Comparison of ENCODE assay signal across 10 cellular contexts in the genomic region with DNA sequence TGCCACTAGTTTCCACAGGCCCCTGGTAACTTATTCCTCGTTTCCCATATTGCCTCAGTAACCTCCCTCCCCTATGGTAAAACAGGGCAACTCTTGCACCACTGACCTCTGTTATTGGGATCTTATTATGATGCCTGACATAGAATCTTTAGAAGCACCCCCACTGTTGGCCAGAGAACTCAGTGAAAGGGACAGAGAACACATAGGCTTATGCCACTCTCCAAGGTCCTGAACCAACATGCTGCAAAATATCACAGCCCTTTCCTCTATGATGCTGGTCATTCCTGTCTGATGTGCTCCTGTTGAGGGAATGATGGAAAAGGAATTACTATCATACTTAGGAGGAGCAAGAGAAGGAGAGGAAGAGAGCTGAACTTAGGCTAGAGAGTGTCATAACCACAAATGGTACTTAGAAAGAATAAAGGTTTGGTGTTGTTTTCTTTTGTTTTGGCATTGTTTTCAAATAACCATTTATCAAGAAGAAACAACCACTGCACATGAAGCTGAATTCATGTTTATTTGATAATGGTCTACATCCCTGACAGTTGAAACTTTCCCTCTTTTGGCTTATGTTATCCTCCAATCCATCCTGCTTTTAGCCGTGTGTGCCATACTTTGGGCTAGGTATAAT.
DNase-seq lines count a peak whose midpoint lies in the region; ATAC-seq and TF ChIP-seq lines count a peak whose summit lies in the region.
"Had no signal": no experiment of that assay in that cellular context is flagged by ENCODE, and none has a peak within 500 bp of the region (broad histone marks: within the 10 kb centered on the region; RNA-seq: fewer than 3 reads in every experiment).

No MANE protein-coding gene starts in this region.

- no peaks in the 10 kb centered on the region for H3K9me1 ChIP-seq in IMR-90 (ENCODE audit: insufficient read depth, low read length)

- no peak overlapping the region for H3K27ac ChIP-seq in IMR-90 (ENCODE audit: insufficient read depth, low read length)
- no peak overlapping the region for H3K27ac ChIP-seq in tibial nerve

- TF ChIP-seq POLR2A in IMR-90 (IDR thresholded peaks at IDR 0.05; ENCODE audit: low read depth, low read length) (no peak), tibial nerve (IDR thresholded peaks at IDR 0.05) (no peak)

- no peak for TF ChIP-seq CTCF in IMR-90 (conservative IDR thresholded peaks at IDR 0.05; ENCODE audit: low read depth, low read length)
- TF ChIP-seq CTCF in tibial nerve (IDR thresholded peaks at IDR 0.05): no peak

- H3K4me3 ChIP-seq in IMR-90 (ENCODE audit: insufficient read depth, low read depth, low read length) (no peak overlapping the region), tibial nerve (no peak overlapping the region)

- no peak overlapping the region for H2AK5ac ChIP-seq in IMR-90 (ENCODE audit: low read depth, low read length)

- H3K36me3 ChIP-seq in IMR-90 (ENCODE audit: control insufficient read depth, insufficient read depth, low read length) (no peaks in the 10 kb centered on the region), tibial nerve (no peaks in the 10 kb centered on the region)

- no peaks in the 10 kb centered on the region for H3K4me1 ChIP-seq in IMR-90 (ENCODE audit: control insufficient read depth, insufficient read depth, low read length)
- H3K4me1 ChIP-seq in tibial nerve: no peaks in the 10 kb centered on the region

- no peak overlapping the region for H3K56ac ChIP-seq in IMR-90 (ENCODE audit: extremely low read depth, insufficient read depth, low read length)

- no peaks in the 10 kb centered on the region for H3K79me1 ChIP-seq in IMR-90 (ENCODE audit: low read depth in 1 of 2, low read length in 2 of 2)

- H3K9ac ChIP-seq in IMR-90 (ENCODE audit: low read depth, low read length): no peak overlapping the region

- no peak overlapping the region for H2BK120ac ChIP-seq in IMR-90 (ENCODE audit: low read depth, low read length)

- H3K14ac ChIP-seq in IMR-90 (replicated peaks; ENCODE audit: low read depth, low read length): no peak overlapping the region

- no peak overlapping the region for H2AFZ ChIP-seq in IMR-90 (replicated peaks; ENCODE audit: low read length, poor library complexity)

- H2BK15ac ChIP-seq in IMR-90 (ENCODE audit: low read depth, low read length): no peak overlapping the region

- no peak overlapping the region for H3K4ac ChIP-seq in IMR-90 (ENCODE audit: low read depth, low read length)

- DNase-seq in EH (ENCODE audit: low read depth) (peak; percentile 53), IMR-90 (peak; percentile 27), amniotic epithelial cell (ENCODE audit: low read depth) (peak; percentile 3), iPS-NIHi7 (ENCODE audit: extremely low spot score) (peak; percentile 75), NCI-H146 (lab: John Stamatoyannopoulos, UW) (no peak), tibial nerve (ENCODE audit: low spot score in 2 of 2) (no peak)
- DNase-seq in activated T-cell treated with anti-CD3 and anti-CD28 coated beads, Interleukin-2, amount 50 U/mL, for 1 hour: no peak
- DNase-seq in central memory CD4-positive, alpha-beta T cell: no peak
- DNase-seq: DMS79, substantia nigra had no signal

- in situ Hi-C loops in IMR-90 (cut with MboI; ENCODE audit: low sequenced_read_pairs): no loop called here

- H2AK9ac ChIP-seq in IMR-90 (replicated peaks; ENCODE audit: low read depth, low read length, poor library complexity): no peak overlapping the region

- TF ChIP-seq RAD21 in IMR-90 (IDR thresholded peaks at IDR 0.05; ENCODE audit: low read length): no peak

- H4K91ac ChIP-seq in IMR-90 (ENCODE audit: insufficient read depth, low read depth, low read length): no peak overlapping the region

- H4K20me1 ChIP-seq in IMR-90 (ENCODE audit: insufficient read depth, low read length): no peaks in the 10 kb centered on the region

- no peaks in the 10 kb centered on the region for H3K27me3 ChIP-seq in IMR-90 (ENCODE audit: control insufficient read depth, insufficient read depth, low read length)
- H3K27me3 ChIP-seq in tibial nerve: no peaks in the 10 kb centered on the region

- H4K5ac ChIP-seq in IMR-90 (ENCODE audit: low read depth, low read length): no peak overlapping the region

- dilution Hi-C loops in IMR-90 (cut with HindIII; ENCODE audit: low sequenced_read_pairs, unreplicated experiment): no loop called here

- no peak overlapping the region for H2BK20ac ChIP-seq in IMR-90 (ENCODE audit: low read depth, low read length)

- intact Hi-C loops in IMR-90 (cut with micrococcal nuclease): no loop called here

- H2BK5ac ChIP-seq in IMR-90 (ENCODE audit: low read depth, low read length, poor library complexity, severe bottlenecking): no peak overlapping the region

- H3K4me2 ChIP-seq in IMR-90 (ENCODE audit: low read depth, low read length): no peak overlapping the region

- H3K9me3 ChIP-seq in IMR-90 (ENCODE audit: control insufficient read depth, insufficient read depth, low read length) (no peaks in the 10 kb centered on the region; the same call in 1 of the 2 replicates), tibial nerve (peaks cover 0 to 5% (median 0%) of the 10 kb centered on the region in 4 donors)

- no peak overlapping the region for H3K18ac ChIP-seq in IMR-90 (ENCODE audit: low read depth, low read length)

- no peak overlapping the region for H3K23ac ChIP-seq in IMR-90 (ENCODE audit: low read depth, low read length)

- 67% methylated on average over 1 of the region's 2 CpGs; no CpG with 5 or more reads in 1 of the 2 experiments for WGBS in IMR-90 (ENCODE audit: extremely low coverage in 2 of 2, insufficient read length in 1 of 2), 2 experiments
- WGBS in tibial nerve, 2 donors: 84 to 90% methylated on average over 2 of the region's 2 CpGs

- ATAC-seq in IMR-90 (ENCODE audit: low read depth): 0 out of 2 replicates have a peak, but pooled peaks have one; percentile 44

- H4K8ac ChIP-seq in IMR-90 (ENCODE audit: low read depth in 2 of 2, low read length in 2 of 2): no peak overlapping the region

- POLR2A ChIA-PET in IMR-90 (lab: Charles Lee; ENCODE audit: unreplicated experiment): no interaction called here

- CTCF ChIA-PET in IMR-90 (lab: Yijun Ruan, JAX): interaction anchor here (0.6 kb wide), 1 partner anchor 10 kb away, joined by 3 read pairs; no protein-coding TSS in a partner anchor

- TF ChIP-seq EP300 in tibial nerve (IDR thresholded peaks at IDR 0.05): no peak

- no TSS peak for BruUV-seq in IMR-90 (replicated peaks; lab: Mats Ljungman, UMichigan)

TF ChIP-seq in IMR-90, 13 proteins besides CTCF, POLR2A, EP300 and RAD21:
- no peak for TF ChIP-seq RCOR1 (IDR thresholded peaks at IDR 0.05; ENCODE audit: insufficient replicate concordance, low read length)
- TF ChIP-seq CEBPB (IDR thresholded peaks at IDR 0.05; ENCODE audit: low read depth, low read length): no peak

Comparison
In these comparisons a context has a peak if more than half of its experiments do, and no peak if none do; other contexts are left out.
1. DNase-seq: peak in EH (single experiment), IMR-90 (single experiment), amniotic epithelial cell (single experiment) and iPS-NIHi7 (single experiment); none in activated T-cell treated with anti-CD3 and anti-CD28 coated beads, Interleukin-2, amount 50 U/mL, for 1 hour (single experiment), central memory CD4-positive, alpha-beta T cell (single experiment), NCI-H146 (single experiment) and tibial nerve (0 of 2).